In the genomic region with DNA sequence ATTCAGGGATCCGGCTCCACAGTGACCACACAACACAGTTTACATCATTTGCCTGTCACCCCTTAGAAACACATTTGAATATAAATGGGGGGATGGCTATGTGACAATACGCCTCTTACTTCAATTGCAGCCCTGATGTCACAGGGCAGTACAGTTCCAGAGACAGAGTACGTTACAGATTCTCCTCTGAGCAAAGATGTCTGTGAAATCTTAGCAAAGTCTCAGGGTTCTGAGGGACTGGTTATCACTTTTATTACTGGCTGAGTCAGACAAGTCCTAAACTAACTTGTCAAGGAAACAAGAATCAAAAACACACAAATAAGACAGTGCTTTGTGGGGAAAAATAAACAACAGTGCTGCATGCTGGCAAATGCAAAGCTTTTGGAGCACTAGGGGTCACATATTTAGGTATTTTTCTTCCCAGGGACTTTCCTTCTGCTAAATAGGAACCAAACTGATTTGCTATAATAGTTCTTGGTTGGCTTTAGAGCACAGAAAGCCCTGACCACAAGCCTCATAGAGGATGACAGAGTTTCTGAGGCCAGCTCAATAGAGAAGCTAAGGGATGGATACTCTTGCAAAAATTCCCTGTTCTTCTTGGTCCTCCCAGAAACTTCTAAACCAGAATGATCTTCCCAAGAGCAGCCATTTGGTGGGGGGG, we compare ENCODE assay signal across 16 cellular contexts.
A peak's percentile ranks its signal among the peaks of the same experiment; 100 is the strongest.
DNase-seq lines count a peak whose midpoint lies in the region; ATAC-seq, FAIRE-seq and TF ChIP-seq lines count a peak whose summit lies in the region.
"Had no signal": no experiment of that assay in that cellular context is flagged by ENCODE, and none has a peak within 500 bp of the region (broad histone marks: within the 10 kb centered on the region; RNA-seq: fewer than 3 reads in every experiment).

No MANE protein-coding gene starts in this region.

- H3K27me3 ChIP-seq in GM12878 (replicated peaks in 1 of 2; ENCODE audit: control insufficient read depth in 2 of 2, insufficient read depth in 2 of 2, low read length in 1 of 2): no peaks in the 10 kb centered on the region; a peak in 1 of 4 replicates
- H3K27me3 ChIP-seq in skeletal muscle tissue (ENCODE audit: control insufficient read depth in 3 of 3, insufficient read depth in 3 of 3, low read length in 3 of 3): peaks cover 0 to 2% (median 0%) of the 10 kb centered on the region in 3 donors
- H3K27me3 ChIP-seq in HAP-1 (ENCODE audit: low read depth): no peaks in the 10 kb centered on the region

- BruUV-seq in GM12878 (replicated peaks; lab: Mats Ljungman, UMichigan): no TSS peak

- RAD21 ChIA-PET in GM12878 (lab: Charles Lee; ENCODE audit: unreplicated experiment): no interaction called here

- H3K27ac ChIP-seq in GM12878 (ENCODE audit: control insufficient read depth, insufficient read depth): no peak overlapping the region
- peak overlapping the region; percentile 43 for H3K27ac ChIP-seq in skeletal muscle tissue (ENCODE audit: low read depth, low read length)

- H3K36me3 ChIP-seq in GM12878 (ENCODE audit: control insufficient read depth in 2 of 2, insufficient read depth in 2 of 2, low read length in 1 of 2): no peaks in the 10 kb centered on the region
- H3K36me3 ChIP-seq in skeletal muscle tissue (ENCODE audit: control insufficient read depth in 3 of 3, insufficient read depth in 3 of 3, low read length in 3 of 3): no peaks in the 10 kb centered on the region
- no peaks in the 10 kb centered on the region for H3K36me3 ChIP-seq in HAP-1 (replicated peaks)

- ATAC-seq in HG03432 (IDR thresholded peaks at IDR 0.05; ENCODE audit: unreplicated experiment) (peak; percentile 46), GM12878 (peak; percentile 40), GM21526 (IDR thresholded peaks at IDR 0.05; ENCODE audit: low FRiP score, unreplicated experiment) (no peak)

- TF ChIP-seq EP300 in GM12878 (IDR thresholded peaks at IDR 0.05; ENCODE audit: borderline replicate concordance in 1 of 2, control insufficient read depth in 1 of 2, low read depth in 2 of 2, low read length in 2 of 2): no peak

- no peaks in the 10 kb centered on the region for H3K9me3 Mint-ChIP-seq in activated naive CD4-positive, alpha-beta T cell treated with anti-CD3 and anti-CD28 coated beads for 36 hours
- H3K9me3 Mint-ChIP-seq: CD4-positive, alpha-beta T cell; H9 had no signal

- no peak for TF ChIP-seq POLR2A in GM12878 (IDR thresholded peaks at IDR 0.05; ENCODE audit: low read depth, low read length)

- no peak for TF ChIP-seq CTCF in GM10248 (IDR thresholded peaks at IDR 0.05; ENCODE audit: control extremely low read depth, extremely low read depth, low read depth, missing control alignments)
- TF ChIP-seq CTCF in GM12878 (IDR thresholded peaks at IDR 0.05 in 2 of 3, conservative IDR thresholded peaks at IDR 0.05 in 1 of 3; ENCODE audit: control insufficient read depth in 2 of 3, extremely low read depth in 1 of 3, insufficient read depth in 1 of 3, low read depth in 3 of 3, low read length in 3 of 3): no peak
- TF ChIP-seq CTCF in GM10266 (IDR thresholded peaks at IDR 0.05; ENCODE audit: control insufficient read depth, insufficient read depth, low read depth, missing control alignments): no peak

- no peaks in the 10 kb centered on the region for H4K20me1 ChIP-seq in GM12878 (ENCODE audit: control insufficient read depth, insufficient read depth)

- no peak overlapping the region for H3K9ac ChIP-seq in GM12878 (ENCODE audit: control insufficient read depth, insufficient read depth, low read length)
- no peak overlapping the region for H3K9ac ChIP-seq in skeletal muscle tissue (ENCODE audit: low read depth in 1 of 3, low read length in 3 of 3)

- no peaks in the 10 kb centered on the region for H3K79me2 ChIP-seq in GM12878 (ENCODE audit: control insufficient read depth, insufficient read depth, low read length)

- no peak overlapping the region for H3K27ac Mint-ChIP-seq in activated naive CD4-positive, alpha-beta T cell treated with anti-CD3 and anti-CD28 coated beads for 36 hours
- H3K27ac Mint-ChIP-seq: B cell; CD4-positive, alpha-beta T cell; H9 had no signal

- H3K4me3 ChIP-seq in GM12878: no peak overlapping the region
- no peak overlapping the region for H3K4me3 ChIP-seq in skeletal muscle tissue (ENCODE audit: low read length in 3 of 3)
- H3K4me3 ChIP-seq in HAP-1: no peak overlapping the region

- H3K4me1 Mint-ChIP-seq in activated naive CD4-positive, alpha-beta T cell treated with anti-CD3 and anti-CD28 coated beads for 36 hours (ENCODE audit: low read depth): no peaks in the 10 kb centered on the region
- H3K4me1 Mint-ChIP-seq: B cell had no signal

- H3K36me3 Mint-ChIP-seq in activated naive CD4-positive, alpha-beta T cell treated with anti-CD3 and anti-CD28 coated beads for 36 hours (ENCODE audit: low read depth): no peaks in the 10 kb centered on the region

- TF ChIP-seq RAD21 in GM12878 (IDR thresholded peaks at IDR 0.05; ENCODE audit: insufficient read depth, low read depth, low read length): no peak

- 19% methylated on average over 3 of the region's 3 CpGs for WGBS in GM12878 (ENCODE audit: insufficient coverage, insufficient replicate concordance, low lambda C conversion rate, missing lambda C conversion rate)

- CTCF ChIA-PET in GM10248 (lab: Yijun Ruan, JAX): interaction anchor here (1.2 kb wide), 1 partner anchor 18 kb away, joined by 4 read pairs; no protein-coding TSS in a partner anchor
- CTCF ChIA-PET in GM12878 (lab: Yijun Ruan, JAX): no interaction called here
- CTCF ChIA-PET in activated naive CD4-positive, alpha-beta T cell treated with anti-CD3 and anti-CD28 coated beads for 36 hours (lab: Charles Lee): interaction anchor here (0.8 kb wide), 1 partner anchor 13 kb away, joined by 3 read pairs; no protein-coding TSS in a partner anchor

- H3K4me3 Mint-ChIP-seq in activated naive CD4-positive, alpha-beta T cell treated with anti-CD3 and anti-CD28 coated beads for 36 hours: no peak overlapping the region
- H3K4me3 Mint-ChIP-seq: B cell; CD4-positive, alpha-beta T cell; H9 had no signal

- FAIRE-seq in GM12878 (lab: Jason Lieb, UNC): peak; percentile 31
- FAIRE-seq: A204.1 had no signal

- H3K9me3 ChIP-seq in GM12878 (replicated peaks; ENCODE audit: control insufficient read depth, insufficient read depth, low read length): no peaks in the 10 kb centered on the region
- no peaks in the 10 kb centered on the region for H3K9me3 ChIP-seq in skeletal muscle tissue (ENCODE audit: control insufficient read depth in 3 of 3, low read length in 3 of 3)
- H3K9me3 ChIP-seq in HAP-1: no peaks in the 10 kb centered on the region

- H3K4me2 ChIP-seq in GM12878 (ENCODE audit: control insufficient read depth, insufficient read depth): no peak overlapping the region

- POLR2A ChIA-PET in GM10248 (lab: Yijun Ruan, JAX): interaction anchor here (0.6 kb wide), 1 partner anchor 877 kb away, joined by 4 read pairs; no protein-coding TSS in a partner anchor
- POLR2A ChIA-PET in GM12878 (lab: Charles Lee): no interaction called here

- H2AFZ ChIP-seq in GM12878 (ENCODE audit: control insufficient read depth, low read depth, low read length): no peak overlapping the region

- SMC1A ChIA-PET in GM12878 (lab: Charles Lee; ENCODE audit: uncharacterized antibody, unreplicated experiment): no interaction called here

- H3K4me1 ChIP-seq in GM12878 (ENCODE audit: control insufficient read depth, insufficient read depth, low read length): no peaks in the 10 kb centered on the region
- H3K4me1 ChIP-seq in skeletal muscle tissue (ENCODE audit: control insufficient read depth in 3 of 3, insufficient read depth in 3 of 3, low read length in 3 of 3): peaks cover 11 to 14% (median 11%) of the 10 kb centered on the region in 3 donors
- no peaks in the 10 kb centered on the region for H3K4me1 ChIP-seq in HAP-1

- peaks cover 11% of the 10 kb centered on the region for H3K27me3 Mint-ChIP-seq in activated naive CD4-positive, alpha-beta T cell treated with anti-CD3 and anti-CD28 coated beads for 36 hours (ENCODE audit: low read depth)

- intact Hi-C loops in GM12878 (cut with micrococcal nuclease; ENCODE audit: unreplicated experiment): no loop called here
- intact Hi-C loops in activated naive CD4-positive, alpha-beta T cell treated with anti-CD3 and anti-CD28 coated beads for 36 hours (cut with micrococcal nuclease): no loop called here

- DNase-seq in GM10248 (ENCODE audit: extremely low spot score): peak; percentile 1
- DNase-seq in GM12878 (ENCODE audit: low read depth, low spot score): no peak
- DNase-seq in GM10266 (ENCODE audit: extremely low spot score): no peak
- DNase-seq in HAP-1 (ENCODE audit: low spot score in 2 of 2): no peak
- no peak for DNase-seq in activated naive CD4-positive, alpha-beta T cell treated with anti-CD3 and anti-CD28 coated beads for 36 hours
- DNase-seq: C1 segment of cervical spinal cord; Calu3; CD4-positive, alpha-beta T cell; GOT3; H9; IMR-90 had no signal

- in situ Hi-C loops in GM12878 (cut with MboI) (no loop called here), HAP-1 (cut with MboI; ENCODE audit: low sequenced_read_pairs) (no loop called here)

TF ChIP-seq in GM12878, 131 proteins besides CTCF, POLR2A, EP300 and RAD21:
- TF ChIP-seq, protein P1, sequence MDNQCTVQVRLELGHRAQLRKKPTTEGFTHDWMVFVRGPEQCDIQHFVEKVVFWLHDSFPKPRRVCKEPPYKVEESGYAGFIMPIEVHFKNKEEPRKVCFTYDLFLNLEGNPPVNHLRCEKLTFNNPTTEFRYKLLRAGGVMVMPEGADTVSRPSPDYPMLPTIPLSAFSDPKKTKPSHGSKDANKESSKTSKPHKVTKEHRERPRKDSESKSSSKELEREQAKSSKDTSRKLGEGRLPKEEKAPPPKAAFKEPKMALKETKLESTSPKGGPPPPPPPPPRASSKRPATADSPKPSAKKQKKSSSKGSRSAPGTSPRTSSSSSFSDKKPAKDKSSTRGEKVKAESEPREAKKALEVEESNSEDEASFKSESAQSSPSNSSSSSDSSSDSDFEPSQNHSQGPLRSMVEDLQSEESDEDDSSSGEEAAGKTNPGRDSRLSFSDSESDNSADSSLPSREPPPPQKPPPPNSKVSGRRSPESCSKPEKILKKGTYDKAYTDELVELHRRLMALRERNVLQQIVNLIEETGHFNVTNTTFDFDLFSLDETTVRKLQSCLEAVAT (IDR thresholded peaks at IDR 0.05): peak; percentile 51; the same call in 1 of the 2 replicates
- no peak for TF ChIP-seq HDAC6 (IDR thresholded peaks at IDR 0.05; ENCODE audit: unreplicated experiment)
- TF ChIP-seq IKZF1 (conservative IDR thresholded peaks at IDR 0.05): 0 out of 2 replicates have a peak, but pooled peaks have one; percentile 12
- peak; percentile 27; the same call in 1 of the 2 replicates for TF ChIP-seq RUNX3 (IDR thresholded peaks at IDR 0.05; ENCODE audit: low read length)
